Comparison of ENCODE assay signal across 34 cellular contexts in genomic region chr18:36358141-36358540, GRCh38.
A peak's percentile ranks its signal among the peaks of the same experiment; 100 is the strongest.
DNase-seq lines count a peak whose midpoint lies in the region; ATAC-seq and TF ChIP-seq lines count a peak whose summit lies in the region.
"Had no signal": no experiment of that assay in that cellular context is flagged by ENCODE, and none has a peak within 500 bp of the region (broad histone marks: within the 10 kb centered on the region; RNA-seq: fewer than 3 reads in every experiment).

No MANE protein-coding gene starts in this region.

- H4K8ac ChIP-seq in mesenchymal stem cell (ENCODE audit: low read length), result no peak overlapping the region

- TF ChIP-seq POLR2A in esophagus muscularis mucosa (IDR thresholded peaks at IDR 0.05; ENCODE audit: low read depth), result no peak

- no peak for TF ChIP-seq CTCF in coronary artery (IDR thresholded peaks at IDR 0.05)
- TF ChIP-seq CTCF in esophagus muscularis mucosa (IDR thresholded peaks at IDR 0.05), result no peak
- no peak for TF ChIP-seq CTCF in nephron (IDR thresholded peaks at IDR 0.05; ENCODE audit: unreplicated experiment in 3 of 3)

- WGBS in esophagus muscularis mucosa, result 88% methylated on average over 1 of the region's 1 CpG
- WGBS in mesenchymal stem cell, result 61% methylated on average over 1 of the region's 1 CpG

- no peak overlapping the region for H3K27ac ChIP-seq in coronary artery
- no peak overlapping the region for H3K27ac ChIP-seq in esophagus muscularis mucosa (replicated peaks in 1 of 4)
- H3K27ac ChIP-seq in mesenchymal stem cell (ENCODE audit: low read length, poor library complexity, severe bottlenecking), result no peak overlapping the region
- H3K27ac ChIP-seq: 22Rv1; A549; BLaER1; BLaER1 treated with 17β-estradiol and CSF1 and Interleukin-3, amounts not matched to agents 10 nM and 100 nM; C4-2B had no signal

- H3K4me3 ChIP-seq in coronary artery, result no peak overlapping the region
- H3K4me3 ChIP-seq in esophagus muscularis mucosa, result no peak overlapping the region
- H3K4me3 ChIP-seq in mesenchymal stem cell (ENCODE audit: insufficient read depth in 1 of 2, low read depth in 1 of 2, low read length in 2 of 2), result no peak overlapping the region
- H3K4me3 ChIP-seq: A549; BLaER1; BLaER1 treated with 17β-estradiol and CSF1 and Interleukin-3, amounts not matched to agents 10 nM and 100 nM had no signal

- peaks cover 6% of the 10 kb centered on the region for H3K9me3 Mint-ChIP-seq in nephron
- H3K9me3 Mint-ChIP-seq: CD4-positive, alpha-beta T cell; CD8-positive, alpha-beta T cell had no signal

- H3K36me3 ChIP-seq in esophagus muscularis mucosa (peaks cover 0 to 5% (median 0%) of the 10 kb centered on the region in 4 donors), mesenchymal stem cell (ENCODE audit: control insufficient read depth in 1 of 2, insufficient read depth in 2 of 2, low read depth in 1 of 2, low read length in 2 of 2) (peaks cover 0 to 25% of the 10 kb centered on the region in 2 experiments)
- H3K36me3 ChIP-seq: BE2C; BLaER1; BLaER1 treated with 17β-estradiol and CSF1 and Interleukin-3, amounts not matched to agents 10 nM and 100 nM had no signal

- H3K4me2 ChIP-seq in mesenchymal stem cell (ENCODE audit: low read length, poor library complexity, severe bottlenecking), result no peak overlapping the region
- H3K4me2 ChIP-seq: A549; BLaER1; BLaER1 treated with 17β-estradiol and CSF1 and Interleukin-3, amounts not matched to agents 10 nM and 100 nM had no signal

- H3K27me3 ChIP-seq in esophagus muscularis mucosa, result no peaks in the 10 kb centered on the region
- no peaks in the 10 kb centered on the region for H3K27me3 ChIP-seq in mesenchymal stem cell (ENCODE audit: control insufficient read depth in 1 of 2, insufficient read depth in 1 of 2, low read length in 2 of 2)
- H3K27me3 ChIP-seq: BE2C; BLaER1; BLaER1 treated with 17β-estradiol and CSF1 and Interleukin-3, amounts not matched to agents 10 nM and 100 nM had no signal

- H3K27me3 Mint-ChIP-seq in nephron (ENCODE audit: low read depth), result no peaks in the 10 kb centered on the region
- H3K27me3 Mint-ChIP-seq: CD4-positive, CD25-positive, alpha-beta regulatory T cell had no signal

- H3K9ac ChIP-seq in mesenchymal stem cell (ENCODE audit: low read length), result no peak overlapping the region
- H3K9ac ChIP-seq: BLaER1; BLaER1 treated with 17β-estradiol and CSF1 and Interleukin-3, amounts not matched to agents 10 nM and 100 nM had no signal

- peaks cover 0 to 4% (median 0%) of the 10 kb centered on the region in 4 donors for H3K9me3 ChIP-seq in esophagus muscularis mucosa
- peaks cover 3% of the 10 kb centered on the region for H3K9me3 ChIP-seq in mesenchymal stem cell (ENCODE audit: control insufficient read depth, low read length)
- H3K9me3 ChIP-seq: A549, BE2C, BLaER1, Caco-2 had no signal

- no peaks in the 10 kb centered on the region for H3K4me1 ChIP-seq in esophagus muscularis mucosa
- peaks cover 2% of the 10 kb centered on the region for H3K4me1 ChIP-seq in mesenchymal stem cell (ENCODE audit: control insufficient read depth, insufficient read depth, low read depth, low read length)
- H3K4me1 ChIP-seq: A549, BE2C, BLaER1, Caco-2 had no signal

- H4K91ac ChIP-seq in mesenchymal stem cell (ENCODE audit: low read length), result no peak overlapping the region

- TF ChIP-seq EP300 in esophagus muscularis mucosa (IDR thresholded peaks at IDR 0.05), result no peak

- H3K18ac ChIP-seq in mesenchymal stem cell (ENCODE audit: low read depth in 1 of 2, low read length in 2 of 2), result no peak overlapping the region

- intact Hi-C loops in esophagus muscularis mucosa (cut with DNase I) (no loop called here), left colon (cut with DNase I, micrococcal nuclease) (no loop called here)

- no peaks in the 10 kb centered on the region for H3K4me1 Mint-ChIP-seq in nephron
- H3K4me1 Mint-ChIP-seq: B cell; CD14-positive monocyte; CD4-positive, alpha-beta memory T cell; CD4-positive, CD25-positive, alpha-beta regulatory T cell; CD8-positive, alpha-beta memory T cell had no signal

- H2AK5ac ChIP-seq in mesenchymal stem cell (ENCODE audit: low read length, severe bottlenecking), result peak overlapping the region; percentile 83

- H2BK5ac ChIP-seq in mesenchymal stem cell (ENCODE audit: low read depth, low read length, poor library complexity, severe bottlenecking), result no peak overlapping the region

- H3K4ac ChIP-seq in mesenchymal stem cell (ENCODE audit: low read depth in 1 of 2, low read length in 2 of 2), result no peak overlapping the region

- DNase-seq in coronary artery (ENCODE audit: low spot score) (peak; percentile 4), esophagus muscularis mucosa (ENCODE audit: extremely low spot score) (peak; percentile 91), mesenchymal stem cell (no peak), left colon (no peak), kidney glomerular epithelial cell (lab: John Stamatoyannopoulos, UW) (no peak), 8988T (no peak)
- no peak for DNase-seq in stimulated activated CD4-positive, alpha-beta T cell treated with anti-CD3 and anti-CD28 coated beads, Interleukin-2, amount 100 ng/mL, for 24 hours
- DNase-seq: ACHN; AML-193; BE2C; C1 segment of cervical spinal cord; Caco-2; Calu3; CD4-positive, alpha-beta memory T cell; CD4-positive, alpha-beta T cell; CD4-positive, CD25-positive, alpha-beta regulatory T cell; CD8-positive, alpha-beta memory T cell; CD8-positive, alpha-beta T cell; COR-L47; DMS 273 treated with DMSO at 0.1 percent for 48 hours; DMS153; DMS53; DMS79; DMS79 treated with DMSO at 0.1 percent for 48 hours; DND-41; EL had no signal

- peak overlapping the region in 2 of 3 experiments; percentile 22 to 57 for H3K27ac Mint-ChIP-seq in nephron
- H3K27ac Mint-ChIP-seq: B cell; CD4-positive, alpha-beta memory T cell; CD4-positive, alpha-beta T cell; CD4-positive, CD25-positive, alpha-beta regulatory T cell; CD8-positive, alpha-beta memory T cell; CD8-positive, alpha-beta T cell had no signal

- no peak overlapping the region for H2AFZ ChIP-seq in mesenchymal stem cell (ENCODE audit: low read depth, low read length)

- no peak overlapping the region for H2BK12ac ChIP-seq in mesenchymal stem cell (ENCODE audit: low read length in 2 of 2)

- H3K23ac ChIP-seq in mesenchymal stem cell (ENCODE audit: low read length in 2 of 2), result no peak overlapping the region

- H2BK15ac ChIP-seq in mesenchymal stem cell (ENCODE audit: low read depth, poor library complexity, severe bottlenecking), result no peak overlapping the region

- no peak overlapping the region for H3K14ac ChIP-seq in mesenchymal stem cell (ENCODE audit: low read length in 2 of 2)

- no peak for ATAC-seq in left colon
- ATAC-seq: A549; CD8-positive, alpha-beta T cell had no signal

- H3K4me3 Mint-ChIP-seq in nephron, result no peak overlapping the region
- H3K4me3 Mint-ChIP-seq: B cell; CD14-positive monocyte; CD4-positive, alpha-beta memory T cell; CD4-positive, alpha-beta T cell; CD4-positive, CD25-positive, alpha-beta regulatory T cell; CD8-positive, alpha-beta memory T cell; CD8-positive, alpha-beta T cell had no signal

- no peak overlapping the region for H2BK120ac ChIP-seq in mesenchymal stem cell (ENCODE audit: low read depth, low read length)

- peaks cover 27% of the 10 kb centered on the region for H3K36me3 Mint-ChIP-seq in nephron (ENCODE audit: low read depth)
- H3K36me3 Mint-ChIP-seq: CD14-positive monocyte; CD4-positive, alpha-beta memory T cell; CD4-positive, CD25-positive, alpha-beta regulatory T cell; CD8-positive, alpha-beta memory T cell; CD8-positive, alpha-beta T cell had no signal

- H3K79me1 ChIP-seq in mesenchymal stem cell (replicated peaks; ENCODE audit: low read length, poor library complexity, severe bottlenecking), result peaks cover 39% of the 10 kb centered on the region

Comparison
In these comparisons a context has a peak if more than half of its experiments do, and no peak if none do; other contexts are left out.
1. DNase-seq: peak in coronary artery (single experiment) and esophagus muscularis mucosa (single experiment); none in mesenchymal stem cell (single experiment), left colon (0 of 2), stimulated activated CD4-positive, alpha-beta T cell treated with anti-CD3 and anti-CD28 coated beads, Interleukin-2, amount 100 ng/mL, for 24 hours (0 of 2), kidney glomerular epithelial cell (single experiment) and 8988T (single experiment).